In the genomic region with DNA sequence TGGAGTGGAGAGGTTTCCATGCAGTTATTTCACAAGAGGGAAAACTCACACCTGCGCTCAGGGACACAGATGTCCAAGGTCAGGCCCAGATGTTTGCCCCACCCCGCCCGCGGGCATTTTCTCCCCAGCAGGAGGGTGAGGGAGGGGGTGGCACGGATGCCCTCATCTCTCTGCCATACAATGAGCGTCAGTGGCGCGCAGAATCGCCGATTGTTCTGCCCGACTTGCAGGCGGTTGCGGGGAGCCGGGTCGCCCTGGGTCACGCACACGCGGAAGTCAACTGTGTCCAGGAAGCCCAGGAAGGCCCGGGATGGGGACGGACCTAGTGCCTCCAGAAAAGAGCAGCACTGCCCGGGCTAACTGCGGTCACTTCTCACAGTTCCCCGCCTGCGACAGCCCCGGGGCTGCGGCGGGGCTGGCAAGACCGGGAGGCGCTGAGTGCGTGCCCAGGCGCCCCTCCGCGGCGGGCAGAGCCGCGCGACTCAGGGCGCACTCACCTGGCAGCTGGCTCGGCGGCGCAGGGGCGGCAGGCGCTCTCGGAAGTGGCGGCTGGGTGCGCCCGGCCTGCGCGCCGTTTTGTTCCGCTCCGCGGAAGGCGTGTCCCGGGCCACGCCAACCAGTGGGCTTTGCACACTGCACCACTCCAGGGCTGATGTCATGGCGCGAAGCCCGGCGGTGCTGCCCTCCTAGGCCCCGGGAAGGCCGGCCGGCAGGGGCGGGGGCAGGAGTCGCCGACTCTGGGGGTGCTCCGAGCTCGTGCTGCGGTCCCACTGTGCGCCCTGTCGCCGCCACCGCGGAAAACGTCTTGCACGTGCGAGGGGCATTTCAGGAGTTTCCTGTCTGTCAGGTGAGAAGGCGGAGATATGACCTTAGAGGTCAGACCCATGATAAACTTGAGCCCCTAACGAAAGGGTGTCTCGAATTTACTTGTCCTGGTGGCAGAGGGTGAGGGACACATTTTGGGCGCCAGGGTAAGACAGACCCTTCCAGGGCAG, we compare ENCODE assay signal across 1 cellular context.
TF ChIP-seq lines count a peak whose summit lies in the region.

A gene (minus strand): TSS at position 551 of the 995 bp plus-strand sequence. CDS start 10,820 bp downstream, outside the sequence.

TF ChIP-seq in GM12878, 131 proteins besides CTCF, POLR2A, EP300 and RAD21 (continued from another document):
- TF ChIP-seq, protein P1, sequence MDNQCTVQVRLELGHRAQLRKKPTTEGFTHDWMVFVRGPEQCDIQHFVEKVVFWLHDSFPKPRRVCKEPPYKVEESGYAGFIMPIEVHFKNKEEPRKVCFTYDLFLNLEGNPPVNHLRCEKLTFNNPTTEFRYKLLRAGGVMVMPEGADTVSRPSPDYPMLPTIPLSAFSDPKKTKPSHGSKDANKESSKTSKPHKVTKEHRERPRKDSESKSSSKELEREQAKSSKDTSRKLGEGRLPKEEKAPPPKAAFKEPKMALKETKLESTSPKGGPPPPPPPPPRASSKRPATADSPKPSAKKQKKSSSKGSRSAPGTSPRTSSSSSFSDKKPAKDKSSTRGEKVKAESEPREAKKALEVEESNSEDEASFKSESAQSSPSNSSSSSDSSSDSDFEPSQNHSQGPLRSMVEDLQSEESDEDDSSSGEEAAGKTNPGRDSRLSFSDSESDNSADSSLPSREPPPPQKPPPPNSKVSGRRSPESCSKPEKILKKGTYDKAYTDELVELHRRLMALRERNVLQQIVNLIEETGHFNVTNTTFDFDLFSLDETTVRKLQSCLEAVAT (IDR thresholded peaks at IDR 0.05) = no peak
- TF ChIP-seq ASH2L (IDR thresholded peaks at IDR 0.05; ENCODE audit: borderline replicate concordance, low read depth) (no peak), ZNF274 (IDR thresholded peaks at IDR 0.05; ENCODE audit: insufficient read depth, insufficient read length) (no peak), ETV6 (conservative IDR thresholded peaks at IDR 0.05 in 1 of 2, IDR thresholded peaks at IDR 0.05 in 1 of 2; ENCODE audit: borderline replicate concordance in 1 of 2, low read depth in 1 of 2) (no peak), ATF7 (IDR thresholded peaks at IDR 0.05; ENCODE audit: low read depth) (peak; percentile 72), GATAD2B (conservative IDR thresholded peaks at IDR 0.05; ENCODE audit: low read depth) (peak; percentile 94), TCF7 (IDR thresholded peaks at IDR 0.05; ENCODE audit: borderline replicate concordance) (no peak), IKZF1 (conservative IDR thresholded peaks at IDR 0.05) (peak; percentile 83), HDGF (IDR thresholded peaks at IDR 0.05) (no peak), MTA3 (IDR thresholded peaks at IDR 0.05; ENCODE audit: borderline replicate concordance, low read length) (no peak)
- TF ChIP-seq, protein P2, sequence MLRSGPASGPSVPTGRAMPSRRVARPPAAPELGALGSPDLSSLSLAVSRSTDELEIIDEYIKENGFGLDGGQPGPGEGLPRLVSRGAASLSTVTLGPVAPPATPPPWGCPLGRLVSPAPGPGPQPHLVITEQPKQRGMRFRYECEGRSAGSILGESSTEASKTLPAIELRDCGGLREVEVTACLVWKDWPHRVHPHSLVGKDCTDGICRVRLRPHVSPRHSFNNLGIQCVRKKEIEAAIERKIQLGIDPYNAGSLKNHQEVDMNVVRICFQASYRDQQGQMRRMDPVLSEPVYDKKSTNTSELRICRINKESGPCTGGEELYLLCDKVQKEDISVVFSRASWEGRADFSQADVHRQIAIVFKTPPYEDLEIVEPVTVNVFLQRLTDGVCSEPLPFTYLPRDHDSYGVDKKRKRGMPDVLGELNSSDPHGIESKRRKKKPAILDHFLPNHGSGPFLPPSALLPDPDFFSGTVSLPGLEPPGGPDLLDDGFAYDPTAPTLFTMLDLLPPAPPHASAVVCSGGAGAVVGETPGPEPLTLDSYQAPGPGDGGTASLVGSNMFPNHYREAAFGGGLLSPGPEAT (IDR thresholded peaks at IDR 0.05; ENCODE audit: low read depth) = 0 out of 2 replicates have a peak, but pooled peaks have one; percentile 39
